In genomic region chr11:62125881-62126280, GRCh38 we compare ENCODE assay signal across 11 cellular contexts. TPM values are rescaled to one million over a fixed set of nuclear protein-coding genes. Genes with fewer than 3 reads are reported as not detected.
DNase-seq lines count a peak whose midpoint lies in the region; ATAC-seq and TF ChIP-seq lines count a peak whose summit lies in the region.
"Had no signal": no experiment of that assay in that cellular context is flagged by ENCODE, and none has a peak within 500 bp of the region (broad histone marks: within the 10 kb centered on the region; RNA-seq: fewer than 3 reads in every experiment).

No MANE protein-coding gene starts in this region.

- H3K9me3 Mint-ChIP-seq in activated naive CD4-positive, alpha-beta T cell treated with anti-CD3 and anti-CD28 coated beads, Interleukin-2, amount 10 ng/mL, durations not matched to agents 7 days and 5 days: no peaks in the 10 kb centered on the region
- H3K9me3 Mint-ChIP-seq in endothelial cell (ENCODE audit: unreplicated experiment): no peaks in the 10 kb centered on the region
- no peaks in the 10 kb centered on the region for H3K9me3 Mint-ChIP-seq in stimulated activated naive CD8-positive, alpha-beta T cell treated with anti-CD3 and anti-CD28 coated beads, Interleukin-15, amount 100 ng/mL, for 72 hours

- ATAC-seq in stimulated activated naive CD8-positive, alpha-beta T cell treated with anti-CD3 and anti-CD28 coated beads, Interleukin-15, amount 100 ng/mL, for 72 hours: no peak

- H3K27me3 Mint-ChIP-seq in activated naive CD4-positive, alpha-beta T cell treated with anti-CD3 and anti-CD28 coated beads, Interleukin-2, amount 10 ng/mL, durations not matched to agents 7 days and 5 days: peaks cover 4% of the 10 kb centered on the region
- peaks cover 8% of the 10 kb centered on the region for H3K27me3 Mint-ChIP-seq in endothelial cell (ENCODE audit: unreplicated experiment)
- H3K27me3 Mint-ChIP-seq in stimulated activated naive CD8-positive, alpha-beta T cell treated with anti-CD3 and anti-CD28 coated beads, Interleukin-15, amount 100 ng/mL, for 72 hours: no peaks in the 10 kb centered on the region

- TF ChIP-seq CTCF in endothelial cell (IDR thresholded peaks at IDR 0.05; ENCODE audit: unreplicated experiment): no peak

- H3K4me1 Mint-ChIP-seq in activated naive CD4-positive, alpha-beta T cell treated with anti-CD3 and anti-CD28 coated beads, Interleukin-2, amount 10 ng/mL, durations not matched to agents 7 days and 5 days: peaks cover 45% of the 10 kb centered on the region
- peaks cover 17% of the 10 kb centered on the region for H3K4me1 Mint-ChIP-seq in endothelial cell (ENCODE audit: unreplicated experiment)
- H3K4me1 Mint-ChIP-seq in stimulated activated naive CD8-positive, alpha-beta T cell treated with anti-CD3 and anti-CD28 coated beads, Interleukin-15, amount 100 ng/mL, for 72 hours: peaks cover 52% of the 10 kb centered on the region

- CTCF ChIA-PET in activated naive CD4-positive, alpha-beta T cell treated with anti-CD3 and anti-CD28 coated beads, Interleukin-2, amount 10 ng/mL, durations not matched to agents 7 days and 5 days (lab: Charles Lee): no interaction called here

- DNase-seq in activated naive CD4-positive, alpha-beta T cell treated with anti-CD3 and anti-CD28 coated beads, Interleukin-2, amount 10 ng/mL, durations not matched to agents 7 days and 5 days: no peak
- DNase-seq in activated naive CD4-positive, alpha-beta T cell treated with anti-CD3 and anti-CD28 coated beads, Interleukin-2, amount 50 U/mL, for 16 hours: no peak
- peak; percentile 72 for DNase-seq in NCI-H69 (lab: John Stamatoyannopoulos, UW)
- DNase-seq in endothelial cell (ENCODE audit: low spot score): no peak
- no peak for DNase-seq in stimulated activated naive CD8-positive, alpha-beta T cell treated with anti-CD3 and anti-CD28 coated beads, Interleukin-15, amount 100 ng/mL, for 72 hours
- DNase-seq in GM19240 (ENCODE audit: insufficient read length, low spot score): no peak
- DNase-seq in NCI-H446 (lab: John Stamatoyannopoulos, UW): no peak
- no peak for DNase-seq in NOMO-1 treated with DMSO at 0.1 percent for 48 hours (lab: John Stamatoyannopoulos, UW; ENCODE audit: unreplicated experiment)
- DNase-seq: erythroblast; midbrain; stimulated activated CD4-positive, alpha-beta T cell treated with anti-CD3 and anti-CD28 coated beads, Interleukin-2, amount 100 ng/mL, for 48 hours had no signal

- peak overlapping the region; percentile 29 for H3K27ac Mint-ChIP-seq in activated naive CD4-positive, alpha-beta T cell treated with anti-CD3 and anti-CD28 coated beads, Interleukin-2, amount 10 ng/mL, durations not matched to agents 7 days and 5 days
- peak overlapping the region; percentile 33 for H3K27ac Mint-ChIP-seq in endothelial cell (ENCODE audit: unreplicated experiment)
- no peak overlapping the region for H3K27ac Mint-ChIP-seq in stimulated activated naive CD8-positive, alpha-beta T cell treated with anti-CD3 and anti-CD28 coated beads, Interleukin-15, amount 100 ng/mL, for 72 hours

- peaks cover 33% of the 10 kb centered on the region for H3K36me3 Mint-ChIP-seq in activated naive CD4-positive, alpha-beta T cell treated with anti-CD3 and anti-CD28 coated beads, Interleukin-2, amount 10 ng/mL, durations not matched to agents 7 days and 5 days
- H3K36me3 Mint-ChIP-seq in endothelial cell (ENCODE audit: low read depth, unreplicated experiment): peaks cover 9% of the 10 kb centered on the region

- H3K4me3 Mint-ChIP-seq in activated naive CD4-positive, alpha-beta T cell treated with anti-CD3 and anti-CD28 coated beads, Interleukin-2, amount 10 ng/mL, durations not matched to agents 7 days and 5 days: peak overlapping the region; percentile 82
- no peak overlapping the region for H3K4me3 Mint-ChIP-seq in endothelial cell (ENCODE audit: unreplicated experiment)
- peak overlapping the region; percentile 88 to 99 for H3K4me3 Mint-ChIP-seq in stimulated activated naive CD8-positive, alpha-beta T cell treated with anti-CD3 and anti-CD28 coated beads, Interleukin-15, amount 100 ng/mL, for 72 hours

RNA-seq across cellular contexts. Expression of gene INCENP, which starts 2.1 kb away (rescaled TPM):
- total RNA-seq in endothelial cell (ENCODE audit: unreplicated experiment): 26.0 TPM

Comparison
In these comparisons a context has a peak if more than half of its experiments do, and no peak if none do; other contexts are left out.
1. H3K27ac Mint-ChIP-seq: peak in activated naive CD4-positive, alpha-beta T cell treated with anti-CD3 and anti-CD28 coated beads, Interleukin-2, amount 10 ng/mL, durations not matched to agents 7 days and 5 days (single experiment) and endothelial cell (single experiment); none in stimulated activated naive CD8-positive, alpha-beta T cell treated with anti-CD3 and anti-CD28 coated beads, Interleukin-15, amount 100 ng/mL, for 72 hours (0 of 2).